Comparison of ENCODE assay signal across 8 cellular contexts in genomic region chrX:44872817-44873414, GRCh38. TPM values are rescaled to one million over a fixed set of nuclear protein-coding genes. Genes with fewer than 3 reads are reported as not detected.
DNase-seq lines count a peak whose midpoint lies in the region; ATAC-seq lines count a peak whose summit lies in the region.

Gene KDM6A (plus strand): TSS chrX:44873188. CDS start chrX:44873552, 364 bp downstream.

- H3K4me1 ChIP-seq in endocrine pancreas (ENCODE audit: control insufficient read depth, insufficient read depth, low read length) (peaks cover 3% of the 10 kb centered on the region), mesenchymal stem cell (ENCODE audit: control insufficient read depth, insufficient read depth, low read depth, low read length) (no peaks in the 10 kb centered on the region)

- H3K4me1 Mint-ChIP-seq in activated CD8-positive, alpha-beta memory T cell treated with anti-CD3 and anti-CD28 coated beads, Interleukin-2, amount 10 ng/mL, durations not matched to agents 7 days and 5 days, result peaks cover 9% of the 10 kb centered on the region

- CTCF ChIA-PET in activated CD8-positive, alpha-beta memory T cell treated with anti-CD3 and anti-CD28 coated beads, Interleukin-2, amount 10 ng/mL, durations not matched to agents 7 days and 5 days (lab: Charles Lee), result no interaction called here

- peak within 1 kb of the TSS; percentile 90 for H3K4me3 Mint-ChIP-seq in activated CD8-positive, alpha-beta memory T cell treated with anti-CD3 and anti-CD28 coated beads, Interleukin-2, amount 10 ng/mL, durations not matched to agents 7 days and 5 days

- peak within 1 kb of the TSS in 1 of 2 experiments; percentile 71 for H3K14ac ChIP-seq in mesenchymal stem cell (ENCODE audit: low read length in 2 of 2)

- peak within 1 kb of the TSS; percentile 75 to 81 for H3K4ac ChIP-seq in mesenchymal stem cell (ENCODE audit: low read depth in 1 of 2, low read length in 2 of 2)

- H3K9ac ChIP-seq in endocrine pancreas (ENCODE audit: control insufficient read depth, insufficient read depth, low read length) (peak within 1 kb of the TSS; percentile 93), mesenchymal stem cell (ENCODE audit: low read length) (peak within 1 kb of the TSS; percentile 95)

- peak within 1 kb of the TSS; percentile 76 for H2AFZ ChIP-seq in mesenchymal stem cell (ENCODE audit: low read depth, low read length)

- H3K4me3 ChIP-seq in endocrine pancreas (ENCODE audit: control insufficient read depth, insufficient read depth, low read length) (peak within 1 kb of the TSS; percentile 87), mesenchymal stem cell (ENCODE audit: insufficient read depth in 1 of 2, low read depth in 1 of 2, low read length in 2 of 2) (peak within 1 kb of the TSS; percentile 76 to 90)

- no peaks in the 10 kb centered on the region for H3K9me3 Mint-ChIP-seq in activated CD8-positive, alpha-beta memory T cell treated with anti-CD3 and anti-CD28 coated beads, Interleukin-2, amount 10 ng/mL, durations not matched to agents 7 days and 5 days (ENCODE audit: low read depth)

- H3K27ac ChIP-seq in mesenchymal stem cell (ENCODE audit: low read length, poor library complexity, severe bottlenecking), result peak within 1 kb of the TSS; percentile 57

- no peaks in the 10 kb centered on the region for H3K36me3 ChIP-seq in endocrine pancreas (ENCODE audit: control insufficient read depth, insufficient read depth, low read length)
- peaks cover 0 to 6% of the 10 kb centered on the region in 2 experiments for H3K36me3 ChIP-seq in mesenchymal stem cell (ENCODE audit: control insufficient read depth in 1 of 2, insufficient read depth in 2 of 2, low read depth in 1 of 2, low read length in 2 of 2)

- peak within 1 kb of the TSS; percentile 84 for H4K8ac ChIP-seq in mesenchymal stem cell (ENCODE audit: low read length)

- H3K18ac ChIP-seq in mesenchymal stem cell (ENCODE audit: low read depth in 1 of 2, low read length in 2 of 2), result peak within 1 kb of the TSS; percentile 75 to 87

- H3K27me3 Mint-ChIP-seq in activated CD8-positive, alpha-beta memory T cell treated with anti-CD3 and anti-CD28 coated beads, Interleukin-2, amount 10 ng/mL, durations not matched to agents 7 days and 5 days, result no peaks in the 10 kb centered on the region

- H2BK12ac ChIP-seq in mesenchymal stem cell (ENCODE audit: low read length in 2 of 2), result no peak within 1 kb of the TSS

- H3K4me2 ChIP-seq in mesenchymal stem cell (ENCODE audit: low read length, poor library complexity, severe bottlenecking), result peak within 1 kb of the TSS; percentile 63

- H2BK120ac ChIP-seq in mesenchymal stem cell (ENCODE audit: low read depth, low read length), result peak within 1 kb of the TSS; percentile 49

- under 1% methylated on average over 15 of the region's 61 CpGs for WGBS in mesenchymal stem cell

- H3K27ac Mint-ChIP-seq in activated CD8-positive, alpha-beta memory T cell treated with anti-CD3 and anti-CD28 coated beads, Interleukin-2, amount 10 ng/mL, durations not matched to agents 7 days and 5 days, result peak within 1 kb of the TSS; percentile 98

- H4K91ac ChIP-seq in mesenchymal stem cell (ENCODE audit: low read length), result peak within 1 kb of the TSS; percentile 86

- H3K27me3 ChIP-seq in endocrine pancreas (ENCODE audit: control insufficient read depth, insufficient read depth, low read length) (no peaks in the 10 kb centered on the region), mesenchymal stem cell (ENCODE audit: control insufficient read depth in 1 of 2, insufficient read depth in 1 of 2, low read length in 2 of 2) (no peaks in the 10 kb centered on the region)

- peak; percentile 85 for ATAC-seq in GM21360 (IDR thresholded peaks at IDR 0.05; ENCODE audit: unreplicated experiment)
- ATAC-seq in activated CD8-positive, alpha-beta memory T cell treated with anti-CD3 and anti-CD28 coated beads, Interleukin-2, amount 10 ng/mL, durations not matched to agents 7 days and 5 days, result peak; percentile 91

- no peak within 1 kb of the TSS for H2BK15ac ChIP-seq in mesenchymal stem cell (ENCODE audit: low read depth, poor library complexity, severe bottlenecking)

- peak; percentile 96 for DNase-seq in COLO668 (lab: John Stamatoyannopoulos, UW; ENCODE audit: unreplicated experiment)
- DNase-seq in HT1080 (ENCODE audit: low read depth), result peak; percentile 95
- peak; percentile 97 for DNase-seq in NOMO-1 treated with DMSO at 0.1 percent for 48 hours (lab: John Stamatoyannopoulos, UW; ENCODE audit: unreplicated experiment)
- peak; percentile 97 for DNase-seq in activated CD8-positive, alpha-beta memory T cell treated with anti-CD3 and anti-CD28 coated beads, Interleukin-2, amount 10 ng/mL, durations not matched to agents 7 days and 5 days
- peak; percentile 95 for DNase-seq in mesenchymal stem cell
- peak; percentile 99 for DNase-seq in stimulated activated CD8-positive, alpha-beta memory T cell treated with anti-CD3 and anti-CD28 coated beads, Interleukin-12 subunit alpha, Interleukin-12 subunit beta, amount 100 ng/mL, for 4 hours (ENCODE audit: low read depth)

- H3K9me3 ChIP-seq in endocrine pancreas (ENCODE audit: control insufficient read depth, low read length), result no peaks in the 10 kb centered on the region
- H3K9me3 ChIP-seq in mesenchymal stem cell (ENCODE audit: control insufficient read depth, low read length), result no peaks in the 10 kb centered on the region

- H2AK5ac ChIP-seq in mesenchymal stem cell (ENCODE audit: low read length, severe bottlenecking), result no peak within 1 kb of the TSS

- H3K79me1 ChIP-seq in mesenchymal stem cell (replicated peaks; ENCODE audit: low read length, poor library complexity, severe bottlenecking), result no peaks in the 10 kb centered on the region

- peaks cover 7% of the 10 kb centered on the region for H3K36me3 Mint-ChIP-seq in activated CD8-positive, alpha-beta memory T cell treated with anti-CD3 and anti-CD28 coated beads, Interleukin-2, amount 10 ng/mL, durations not matched to agents 7 days and 5 days

- peak within 1 kb of the TSS in 1 of 2 experiments; percentile 69 for H3K23ac ChIP-seq in mesenchymal stem cell (ENCODE audit: low read length in 2 of 2)

- peak within 1 kb of the TSS; percentile 70 for H2BK5ac ChIP-seq in mesenchymal stem cell (ENCODE audit: low read depth, low read length, poor library complexity, severe bottlenecking)

RNA-seq across cellular contexts. Expression of gene KDM6A, which starts in this region (rescaled TPM):
- total RNA-seq in HT1080 (2014; rRNA removed; shearing (Covaris generic)), result 6.6 and 14.4 TPM in 2 replicates
- polyA plus RNA-seq in HT1080 (2015; cell fraction: cytosol; rRNA removed), result 9.7 and 11.7 TPM in 2 replicates
- 23.3 and 27.1 TPM in 2 replicates for polyA plus RNA-seq in HT1080 (2015; cell fraction: nucleus; rRNA removed)
- total RNA-seq in activated CD8-positive, alpha-beta memory T cell treated with anti-CD3 and anti-CD28 coated beads, Interleukin-2, amount 10 ng/mL, durations not matched to agents 7 days and 5 days, result 10 to 100 TPM; 25.9 to 33.7 TPM
- 9.5 TPM for polyA plus RNA-seq in mesenchymal stem cell (2013, experiment 1 of 2)
- polyA plus RNA-seq in mesenchymal stem cell (2013, experiment 2 of 2), result 9.5 TPM

Comparison
In these comparisons a context has a peak if more than half of its experiments do, and no peak if none do; other contexts are left out.
1. Peak in every context shown above with its lines: DNase-seq, ATAC-seq, H3K4me3 ChIP-seq and H3K27ac ChIP-seq.